Comparison of ENCODE assay signal across 1 cellular context in the genomic region with DNA sequence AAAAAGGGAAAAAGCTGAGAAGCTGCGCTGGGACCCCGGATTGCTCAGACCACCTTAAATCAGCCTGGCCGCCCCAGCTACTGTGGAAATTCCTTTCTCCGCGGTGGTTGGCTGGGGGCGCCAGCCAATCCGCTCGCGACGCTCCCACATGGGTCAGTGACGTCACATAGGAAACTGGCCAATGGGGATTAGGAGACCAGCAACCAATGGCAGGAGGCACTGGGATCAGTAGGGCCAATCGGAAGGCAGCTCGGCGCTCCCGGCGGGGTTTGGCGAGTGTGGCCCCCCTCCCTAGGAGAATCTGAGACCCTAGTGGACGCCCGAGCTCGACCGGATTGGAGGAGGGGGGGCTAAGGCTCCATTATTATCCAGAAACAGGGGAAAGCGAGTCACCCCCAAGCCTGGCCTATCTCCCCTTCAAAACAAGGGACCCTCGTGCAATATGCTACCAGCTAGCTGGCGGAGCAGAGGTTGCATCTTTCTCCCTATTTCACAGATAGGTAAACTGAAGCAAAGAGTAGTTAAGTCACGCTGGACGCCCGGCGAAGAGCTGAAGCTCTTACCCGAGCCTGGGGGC.
TF ChIP-seq lines count a peak whose summit lies in the region.

No MANE protein-coding gene starts in this region.

TF ChIP-seq in K562, 482 proteins besides CTCF, POLR2A, EP300 and RAD21 (continued from another document and continues in another):
- peak; percentile 97 for TF ChIP-seq PHF21A (IDR thresholded peaks at IDR 0.05; ENCODE audit: borderline replicate concordance, low read depth)
- TF ChIP-seq ZBTB7A (IDR thresholded peaks at IDR 0.05; ENCODE audit: borderline replicate concordance, control insufficient read depth, low read depth, low read length) = peak; percentile 97
- TF ChIP-seq FOSL1 (tag; conservative IDR thresholded peaks at IDR 0.05) = peak; percentile 47; the same call in 1 of the 2 replicates
- peak; percentile 94 for TF ChIP-seq ZNF589 (CRISPR knock-in tag; IDR thresholded peaks at IDR 0.05; ENCODE audit: low read depth)
- peak; percentile 67 for TF ChIP-seq ATF1 (CRISPR knock-in tag; IDR thresholded peaks at IDR 0.05)
- TF ChIP-seq ATF1 (tag; IDR thresholded peaks at IDR 0.05) = peak; percentile 98
- TF ChIP-seq ZNF197 (CRISPR knock-in tag; IDR thresholded peaks at IDR 0.05; ENCODE audit: low read depth) = 0 out of 2 replicates have a peak, but pooled peaks have one; percentile 28
- peak; percentile 47; the same call in 1 of the 2 replicates for TF ChIP-seq SP1 (CRISPR knock-in tag; IDR thresholded peaks at IDR 0.05)
- TF ChIP-seq, protein P1, sequence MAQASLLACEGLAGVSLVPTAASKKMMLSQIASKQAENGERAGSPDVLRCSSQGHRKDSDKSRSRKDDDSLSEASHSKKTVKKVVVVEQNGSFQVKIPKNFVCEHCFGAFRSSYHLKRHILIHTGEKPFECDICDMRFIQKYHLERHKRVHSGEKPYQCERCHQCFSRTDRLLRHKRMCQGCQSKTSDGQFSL (CRISPR knock-in tag; IDR thresholded peaks at IDR 0.05) = peak; percentile 92
- TF ChIP-seq, protein P1 (tag; IDR thresholded peaks at IDR 0.05) = peak in 1 of 2 experiments; percentile 89; a peak in 2 of 4 replicates
- TF ChIP-seq POLR2B (IDR thresholded peaks at IDR 0.05; ENCODE audit: low read depth, partially characterized antibody) = peak; percentile 73
- no peak for TF ChIP-seq NCOA2 (IDR thresholded peaks at IDR 0.05; ENCODE audit: partially characterized antibody in 2 of 2)
- no peak for TF ChIP-seq KLF16 (IDR thresholded peaks at IDR 0.05)
- TF ChIP-seq ZNF23 (CRISPR knock-in tag; IDR thresholded peaks at IDR 0.05) = no peak
- peak; percentile 13; the same call in 1 of the 2 replicates for TF ChIP-seq MTA2 (IDR thresholded peaks at IDR 0.05; ENCODE audit: low read depth)
- peak; percentile 82 for TF ChIP-seq KHSRP (IDR thresholded peaks at IDR 0.05)
- TF ChIP-seq ZEB2 (IDR thresholded peaks at IDR 0.05) = no peak
- TF ChIP-seq NEUROD1 (IDR thresholded peaks at IDR 0.05; ENCODE audit: borderline replicate concordance, low read depth, low read length, partially characterized antibody) = peak; percentile 77
- TF ChIP-seq BCOR (IDR thresholded peaks at IDR 0.05) = peak; percentile 100
- TF ChIP-seq RBM15 (IDR thresholded peaks at IDR 0.05; ENCODE audit: insufficient read depth, low read length) = no peak
- TF ChIP-seq SIN3A (IDR thresholded peaks at IDR 0.05; ENCODE audit: borderline replicate concordance in 2 of 2, control insufficient read depth in 1 of 2, low read depth in 2 of 2, low read length in 2 of 2) = peak in 1 of 2 experiments; percentile 66; a peak in 1 of 4 replicates
- peak; percentile 96 for TF ChIP-seq RBM25 (IDR thresholded peaks at IDR 0.05; ENCODE audit: low read depth, low read length, severe bottlenecking)
- TF ChIP-seq SRSF9 (IDR thresholded peaks at IDR 0.05; ENCODE audit: borderline replicate concordance, low read depth, low read length) = no peak
- peak; percentile 54 for TF ChIP-seq HMGN3 (IDR thresholded peaks at IDR 0.05; ENCODE audit: borderline replicate concordance, extremely low read depth, insufficient read length, low read depth, low read length)
- TF ChIP-seq, protein P2, sequence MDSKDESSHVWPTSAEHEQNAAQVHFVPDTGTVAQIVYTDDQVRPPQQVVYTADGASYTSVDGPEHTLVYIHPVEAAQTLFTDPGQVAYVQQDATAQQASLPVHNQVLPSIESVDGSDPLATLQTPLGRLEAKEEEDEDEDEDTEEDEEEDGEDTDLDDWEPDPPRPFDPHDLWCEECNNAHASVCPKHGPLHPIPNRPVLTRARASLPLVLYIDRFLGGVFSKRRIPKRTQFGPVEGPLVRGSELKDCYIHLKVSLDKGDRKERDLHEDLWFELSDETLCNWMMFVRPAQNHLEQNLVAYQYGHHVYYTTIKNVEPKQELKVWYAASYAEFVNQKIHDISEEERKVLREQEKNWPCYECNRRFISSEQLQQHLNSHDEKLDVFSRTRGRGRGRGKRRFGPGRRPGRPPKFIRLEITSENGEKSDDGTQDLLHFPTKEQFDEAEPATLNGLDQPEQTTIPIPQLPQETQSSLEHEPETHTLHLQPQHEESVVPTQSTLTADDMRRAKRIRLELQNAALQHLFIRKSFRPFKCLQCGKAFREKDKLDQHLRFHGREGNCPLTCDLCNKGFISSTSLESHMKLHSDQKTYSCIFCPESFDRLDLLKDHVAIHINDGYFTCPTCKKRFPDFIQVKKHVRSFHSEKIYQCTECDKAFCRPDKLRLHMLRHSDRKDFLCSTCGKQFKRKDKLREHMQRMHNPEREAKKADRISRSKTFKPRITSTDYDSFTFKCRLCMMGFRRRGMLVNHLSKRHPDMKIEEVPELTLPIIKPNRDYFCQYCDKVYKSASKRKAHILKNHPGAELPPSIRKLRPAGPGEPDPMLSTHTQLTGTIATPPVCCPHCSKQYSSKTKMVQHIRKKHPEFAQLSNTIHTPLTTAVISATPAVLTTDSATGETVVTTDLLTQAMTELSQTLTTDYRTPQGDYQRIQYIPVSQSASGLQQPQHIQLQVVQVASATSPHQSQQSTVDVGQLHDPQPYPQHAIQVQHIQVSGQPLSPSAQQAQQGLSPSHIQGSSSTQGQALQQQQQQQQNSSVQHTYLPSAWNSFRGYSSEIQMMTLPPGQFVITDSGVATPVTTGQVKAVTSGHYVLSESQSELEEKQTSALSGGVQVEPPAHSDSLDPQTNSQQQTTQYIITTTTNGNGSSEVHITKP (IDR thresholded peaks at IDR 0.05; ENCODE audit: partially characterized antibody) = peak; percentile 22
- TF ChIP-seq KDM1A (IDR thresholded peaks at IDR 0.05) = peak; percentile 98 to 99
- TF ChIP-seq RBM39 (optimal IDR thresholded peaks at IDR 0.05; ENCODE audit: low read depth, low read length) = no peak
- TF ChIP-seq, protein P3, sequence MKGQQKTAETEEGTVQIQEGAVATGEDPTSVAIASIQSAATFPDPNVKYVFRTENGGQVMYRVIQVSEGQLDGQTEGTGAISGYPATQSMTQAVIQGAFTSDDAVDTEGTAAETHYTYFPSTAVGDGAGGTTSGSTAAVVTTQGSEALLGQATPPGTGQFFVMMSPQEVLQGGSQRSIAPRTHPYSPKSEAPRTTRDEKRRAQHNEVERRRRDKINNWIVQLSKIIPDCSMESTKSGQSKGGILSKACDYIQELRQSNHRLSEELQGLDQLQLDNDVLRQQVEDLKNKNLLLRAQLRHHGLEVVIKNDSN (CRISPR knock-in tag; IDR thresholded peaks at IDR 0.05) = peak; percentile 78
- peak; percentile 98 for TF ChIP-seq ATF7 (IDR thresholded peaks at IDR 0.05)
- TF ChIP-seq ASH1L (IDR thresholded peaks at IDR 0.05; ENCODE audit: borderline replicate concordance, low read depth, partially characterized antibody) = peak; percentile 90
- no peak for TF ChIP-seq CBFB (CRISPR knock-in tag; IDR thresholded peaks at IDR 0.05)
- TF ChIP-seq ZKSCAN8 (CRISPR knock-in tag; IDR thresholded peaks at IDR 0.05) = peak; percentile 72; the same call in 1 of the 2 replicates
- TF ChIP-seq SMARCB1 (IDR thresholded peaks at IDR 0.05; ENCODE audit: insufficient read length, low read depth) = no peak
- TF ChIP-seq, protein P4, sequence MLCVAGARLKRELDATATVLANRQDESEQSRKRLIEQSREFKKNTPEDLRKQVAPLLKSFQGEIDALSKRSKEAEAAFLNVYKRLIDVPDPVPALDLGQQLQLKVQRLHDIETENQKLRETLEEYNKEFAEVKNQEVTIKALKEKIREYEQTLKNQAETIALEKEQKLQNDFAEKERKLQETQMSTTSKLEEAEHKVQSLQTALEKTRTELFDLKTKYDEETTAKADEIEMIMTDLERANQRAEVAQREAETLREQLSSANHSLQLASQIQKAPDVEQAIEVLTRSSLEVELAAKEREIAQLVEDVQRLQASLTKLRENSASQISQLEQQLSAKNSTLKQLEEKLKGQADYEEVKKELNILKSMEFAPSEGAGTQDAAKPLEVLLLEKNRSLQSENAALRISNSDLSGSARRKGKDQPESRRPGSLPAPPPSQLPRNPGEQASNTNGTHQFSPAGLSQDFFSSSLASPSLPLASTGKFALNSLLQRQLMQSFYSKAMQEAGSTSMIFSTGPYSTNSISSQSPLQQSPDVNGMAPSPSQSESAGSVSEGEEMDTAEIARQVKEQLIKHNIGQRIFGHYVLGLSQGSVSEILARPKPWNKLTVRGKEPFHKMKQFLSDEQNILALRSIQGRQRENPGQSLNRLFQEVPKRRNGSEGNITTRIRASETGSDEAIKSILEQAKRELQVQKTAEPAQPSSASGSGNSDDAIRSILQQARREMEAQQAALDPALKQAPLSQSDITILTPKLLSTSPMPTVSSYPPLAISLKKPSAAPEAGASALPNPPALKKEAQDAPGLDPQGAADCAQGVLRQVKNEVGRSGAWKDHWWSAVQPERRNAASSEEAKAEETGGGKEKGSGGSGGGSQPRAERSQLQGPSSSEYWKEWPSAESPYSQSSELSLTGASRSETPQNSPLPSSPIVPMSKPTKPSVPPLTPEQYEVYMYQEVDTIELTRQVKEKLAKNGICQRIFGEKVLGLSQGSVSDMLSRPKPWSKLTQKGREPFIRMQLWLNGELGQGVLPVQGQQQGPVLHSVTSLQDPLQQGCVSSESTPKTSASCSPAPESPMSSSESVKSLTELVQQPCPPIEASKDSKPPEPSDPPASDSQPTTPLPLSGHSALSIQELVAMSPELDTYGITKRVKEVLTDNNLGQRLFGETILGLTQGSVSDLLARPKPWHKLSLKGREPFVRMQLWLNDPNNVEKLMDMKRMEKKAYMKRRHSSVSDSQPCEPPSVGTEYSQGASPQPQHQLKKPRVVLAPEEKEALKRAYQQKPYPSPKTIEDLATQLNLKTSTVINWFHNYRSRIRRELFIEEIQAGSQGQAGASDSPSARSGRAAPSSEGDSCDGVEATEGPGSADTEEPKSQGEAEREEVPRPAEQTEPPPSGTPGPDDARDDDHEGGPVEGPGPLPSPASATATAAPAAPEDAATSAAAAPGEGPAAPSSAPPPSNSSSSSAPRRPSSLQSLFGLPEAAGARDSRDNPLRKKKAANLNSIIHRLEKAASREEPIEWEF (CRISPR knock-in tag; IDR thresholded peaks at IDR 0.05) = 0 out of 2 replicates have a peak, but pooled peaks have one; percentile 60
- TF ChIP-seq ESRRA (IDR thresholded peaks at IDR 0.05; ENCODE audit: borderline replicate concordance, low read depth) = peak; percentile 5; the same call in 1 of the 2 replicates
- TF ChIP-seq, protein P5, sequence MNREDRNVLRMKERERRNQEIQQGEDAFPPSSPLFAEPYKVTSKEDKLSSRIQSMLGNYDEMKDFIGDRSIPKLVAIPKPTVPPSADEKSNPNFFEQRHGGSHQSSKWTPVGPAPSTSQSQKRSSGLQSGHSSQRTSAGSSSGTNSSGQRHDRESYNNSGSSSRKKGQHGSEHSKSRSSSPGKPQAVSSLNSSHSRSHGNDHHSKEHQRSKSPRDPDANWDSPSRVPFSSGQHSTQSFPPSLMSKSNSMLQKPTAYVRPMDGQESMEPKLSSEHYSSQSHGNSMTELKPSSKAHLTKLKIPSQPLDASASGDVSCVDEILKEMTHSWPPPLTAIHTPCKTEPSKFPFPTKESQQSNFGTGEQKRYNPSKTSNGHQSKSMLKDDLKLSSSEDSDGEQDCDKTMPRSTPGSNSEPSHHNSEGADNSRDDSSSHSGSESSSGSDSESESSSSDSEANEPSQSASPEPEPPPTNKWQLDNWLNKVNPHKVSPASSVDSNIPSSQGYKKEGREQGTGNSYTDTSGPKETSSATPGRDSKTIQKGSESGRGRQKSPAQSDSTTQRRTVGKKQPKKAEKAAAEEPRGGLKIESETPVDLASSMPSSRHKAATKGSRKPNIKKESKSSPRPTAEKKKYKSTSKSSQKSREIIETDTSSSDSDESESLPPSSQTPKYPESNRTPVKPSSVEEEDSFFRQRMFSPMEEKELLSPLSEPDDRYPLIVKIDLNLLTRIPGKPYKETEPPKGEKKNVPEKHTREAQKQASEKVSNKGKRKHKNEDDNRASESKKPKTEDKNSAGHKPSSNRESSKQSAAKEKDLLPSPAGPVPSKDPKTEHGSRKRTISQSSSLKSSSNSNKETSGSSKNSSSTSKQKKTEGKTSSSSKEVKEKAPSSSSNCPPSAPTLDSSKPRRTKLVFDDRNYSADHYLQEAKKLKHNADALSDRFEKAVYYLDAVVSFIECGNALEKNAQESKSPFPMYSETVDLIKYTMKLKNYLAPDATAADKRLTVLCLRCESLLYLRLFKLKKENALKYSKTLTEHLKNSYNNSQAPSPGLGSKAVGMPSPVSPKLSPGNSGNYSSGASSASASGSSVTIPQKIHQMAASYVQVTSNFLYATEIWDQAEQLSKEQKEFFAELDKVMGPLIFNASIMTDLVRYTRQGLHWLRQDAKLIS (CRISPR knock-in tag; IDR thresholded peaks at IDR 0.05) = peak; percentile 60; the same call in 1 of the 2 replicates
- no peak for TF ChIP-seq SMARCC2 (IDR thresholded peaks at IDR 0.05; ENCODE audit: low read depth)
- TF ChIP-seq, protein P6, sequence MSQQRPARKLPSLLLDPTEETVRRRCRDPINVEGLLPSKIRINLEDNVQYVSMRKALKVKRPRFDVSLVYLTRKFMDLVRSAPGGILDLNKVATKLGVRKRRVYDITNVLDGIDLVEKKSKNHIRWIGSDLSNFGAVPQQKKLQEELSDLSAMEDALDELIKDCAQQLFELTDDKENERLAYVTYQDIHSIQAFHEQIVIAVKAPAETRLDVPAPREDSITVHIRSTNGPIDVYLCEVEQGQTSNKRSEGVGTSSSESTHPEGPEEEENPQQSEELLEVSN (IDR thresholded peaks at IDR 0.05; ENCODE audit: borderline replicate concordance in 1 of 2, extremely low read depth in 1 of 2, insufficient read depth in 1 of 2, insufficient read length in 1 of 2, low read depth in 1 of 2, low read length in 1 of 2, poor library complexity in 1 of 2, severe bottlenecking in 1 of 2) = peak; percentile 22 to 55
- TF ChIP-seq RCOR1 (IDR thresholded peaks at IDR 0.05; ENCODE audit: borderline replicate concordance in 1 of 2, low read depth in 2 of 2, low read length in 2 of 2) = peak; percentile 88 to 93
- TF ChIP-seq SUPT5H (IDR thresholded peaks at IDR 0.05) = peak; percentile 84
- peak; percentile 82 for TF ChIP-seq CHD2 (IDR thresholded peaks at IDR 0.05; ENCODE audit: low read depth, low read length)
- TF ChIP-seq, protein P7, sequence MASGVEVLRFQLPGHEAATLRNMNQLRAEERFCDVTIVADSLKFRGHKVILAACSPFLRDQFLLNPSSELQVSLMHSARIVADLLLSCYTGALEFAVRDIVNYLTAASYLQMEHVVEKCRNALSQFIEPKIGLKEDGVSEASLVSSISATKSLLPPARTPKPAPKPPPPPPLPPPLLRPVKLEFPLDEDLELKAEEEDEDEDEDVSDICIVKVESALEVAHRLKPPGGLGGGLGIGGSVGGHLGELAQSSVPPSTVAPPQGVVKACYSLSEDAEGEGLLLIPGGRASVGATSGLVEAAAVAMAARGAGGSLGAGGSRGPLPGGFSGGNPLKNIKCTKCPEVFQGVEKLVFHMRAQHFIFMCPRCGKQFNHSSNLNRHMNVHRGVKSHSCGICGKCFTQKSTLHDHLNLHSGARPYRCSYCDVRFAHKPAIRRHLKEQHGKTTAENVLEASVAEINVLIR (CRISPR knock-in tag; IDR thresholded peaks at IDR 0.05) = peak; percentile 85
- TF ChIP-seq POLR2H (tag; IDR thresholded peaks at IDR 0.05; ENCODE audit: low read depth) = peak; percentile 66; the same call in 1 of the 2 replicates
- peak; percentile 78 for TF ChIP-seq POLR2G (IDR thresholded peaks at IDR 0.05; ENCODE audit: low read depth, low read length)
- peak; percentile 1 for TF ChIP-seq DACH1 (IDR thresholded peaks at IDR 0.05; ENCODE audit: partially characterized antibody)
- TF ChIP-seq TBL1XR1 (IDR thresholded peaks at IDR 0.05; ENCODE audit: low read length in 2 of 2) = 0 out of 4 replicates have a peak, but pooled peaks of 1 of the 2 experiments have one; percentile 43
- TF ChIP-seq PYGO2 (tag; IDR thresholded peaks at IDR 0.05) = no peak; the same call in 1 of the 2 replicates
- 0 out of 4 replicates have a peak, but pooled peaks of 1 of the 2 experiments have one; percentile 7 for TF ChIP-seq TEAD1 (CRISPR knock-in tag; IDR thresholded peaks at IDR 0.05)
